ENCODE assay signal across 9 cellular contexts in the genomic region with DNA sequence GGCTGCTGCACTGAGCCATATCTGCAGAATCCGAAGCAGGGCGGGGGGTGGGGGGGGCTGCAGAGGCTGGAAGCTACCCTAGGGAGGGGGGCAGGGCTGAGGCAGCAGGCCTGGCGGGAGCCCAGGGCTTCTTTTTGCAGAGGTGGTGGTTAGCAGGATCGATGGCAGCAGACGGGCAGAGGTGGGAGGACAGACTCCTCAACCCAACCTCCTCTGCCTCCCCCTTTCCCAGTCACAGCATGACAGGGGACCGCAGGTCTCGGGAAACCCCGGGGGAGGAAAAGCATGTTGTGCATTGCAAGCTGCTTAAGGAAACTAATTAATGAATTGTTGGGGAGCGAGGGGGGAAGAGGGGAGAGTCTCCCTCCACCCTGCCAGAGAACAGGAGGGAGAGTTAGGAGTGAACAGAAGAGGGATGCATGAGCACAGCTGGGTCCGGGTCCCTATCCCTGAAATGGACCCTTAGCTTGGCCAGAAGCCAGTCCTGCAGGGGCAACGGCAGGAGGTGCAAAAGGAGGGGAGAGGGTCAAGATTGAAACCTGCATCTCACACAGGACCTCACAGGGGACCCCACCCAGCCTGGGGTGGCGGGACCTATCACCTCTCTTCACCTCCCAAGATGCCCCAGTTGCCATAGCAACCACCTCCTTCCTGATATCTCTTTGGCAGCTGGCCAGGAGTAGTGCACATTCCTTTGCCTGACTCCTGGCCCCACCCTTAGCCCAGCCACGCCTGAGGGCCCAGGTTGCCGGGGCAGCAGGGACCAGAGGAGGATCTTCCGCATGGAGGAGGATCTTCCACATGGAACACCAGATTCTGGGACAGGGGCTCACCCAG. TPM values are rescaled to one million over a fixed set of nuclear protein-coding genes. Genes with fewer than 3 reads are reported as not detected.
DNase-seq lines count a peak whose midpoint lies in the region; ATAC-seq, FAIRE-seq and TF ChIP-seq lines count a peak whose summit lies in the region.
"Had no signal": no experiment of that assay in that cellular context is flagged by ENCODE, and none has a peak within 500 bp of the region (broad histone marks: within the 10 kb centered on the region; RNA-seq: fewer than 3 reads in every experiment).

No MANE protein-coding gene starts in this region.

- H3K79me1 ChIP-seq in H9 (ENCODE audit: insufficient read depth, low read depth, low read length, poor library complexity, severe bottlenecking), result no peaks in the 10 kb centered on the region

- no peak overlapping the region for H2BK20ac ChIP-seq in H9 (ENCODE audit: low read depth, low read length, poor library complexity, severe bottlenecking)

- no peak overlapping the region for H3K23ac ChIP-seq in H9 (ENCODE audit: insufficient read length, low read depth, low read length)

- H3K56ac ChIP-seq in H9 (ENCODE audit: insufficient read length, low read depth, low read length), result no peak overlapping the region

- H4K91ac ChIP-seq in H9 (ENCODE audit: insufficient read length, low read depth, low read length), result no peak overlapping the region

- no peak overlapping the region for H3K14ac ChIP-seq in H9 (ENCODE audit: insufficient read depth, low read length)

- no peaks in the 10 kb centered on the region for H3K9me3 ChIP-seq in H9 (ENCODE audit: control insufficient read depth, low read depth, low read length)
- no peaks in the 10 kb centered on the region for H3K9me3 ChIP-seq in kidney (ENCODE audit: control insufficient read depth in 1 of 2, low read length in 2 of 2)

- TF ChIP-seq CTCF in H9 (conservative IDR thresholded peaks at IDR 0.05) (no peak), kidney (IDR thresholded peaks at IDR 0.05; ENCODE audit: borderline replicate concordance, extremely low read depth, insufficient read depth) (no peak)

- no peak overlapping the region for H2BK5ac ChIP-seq in H9 (ENCODE audit: insufficient read length, low read length)

- no peak overlapping the region for H3K4ac ChIP-seq in H9 (ENCODE audit: low read depth, low read length)

- no peak overlapping the region for H3K4me3 ChIP-seq in kidney (ENCODE audit: low read length in 2 of 2)

- peak overlapping the region in 1 of 3 experiments; percentile 44; a peak in 1 of 7 replicates for H3K27ac Mint-ChIP-seq in H9
- H3K27ac Mint-ChIP-seq: activated CD8-positive, alpha-beta memory T cell treated with anti-CD3 and anti-CD28 coated beads, Interleukin-2, amount 10 ng/mL, durations not matched to agents 7 days and 5 days had no signal

- peaks cover 41% of the 10 kb centered on the region for H3K27me3 Mint-ChIP-seq in H9 (ENCODE audit: low read depth)

- no peak overlapping the region for H3T11ph ChIP-seq in H9 (ENCODE audit: low read length)

- H2BK15ac ChIP-seq in H9 (ENCODE audit: low read depth, low read length), result no peak overlapping the region

- H3K36me3 ChIP-seq in kidney (ENCODE audit: control insufficient read depth in 1 of 2, insufficient read depth in 2 of 2, low read length in 2 of 2), result no peaks in the 10 kb centered on the region

- peak overlapping the region; percentile 16 for H3K4me2 ChIP-seq in H9 (ENCODE audit: insufficient read depth, insufficient read length, low read length)

- WGBS in H9 (ENCODE audit: extremely low coverage, insufficient read length, low lambda C conversion rate), result no CpG with 5 or more reads among the region's 15 CpGs

- peaks cover 3 to 10% (median 5%) of the 10 kb centered on the region in 3 experiments; a peak in 4 of 7 replicates for H3K36me3 Mint-ChIP-seq in H9 (ENCODE audit: insufficient read depth in 1 of 3, low read depth in 3 of 3)
- H3K36me3 Mint-ChIP-seq: activated CD8-positive, alpha-beta memory T cell treated with anti-CD3 and anti-CD28 coated beads, Interleukin-2, amount 10 ng/mL, durations not matched to agents 7 days and 5 days had no signal

- no peak for FAIRE-seq in kidney (lab: Jason Lieb, UNC)
- FAIRE-seq: frontal cortex had no signal

- intact Hi-C loops in kidney (cut with DNase I), result no loop called here

- no peak overlapping the region for H2AK5ac ChIP-seq in H9 (ENCODE audit: insufficient read length, low read length)

- H4K20me1 ChIP-seq in H9 (ENCODE audit: control insufficient read depth, insufficient read depth, insufficient read length), result no peaks in the 10 kb centered on the region

- H2BK120ac ChIP-seq in H9 (ENCODE audit: low read depth, low read length, poor library complexity, severe bottlenecking), result no peak overlapping the region

- H3K18ac ChIP-seq in H9 (ENCODE audit: insufficient read length, low read depth, low read length), result no peak overlapping the region

- no peak overlapping the region for H4K5ac ChIP-seq in H9 (ENCODE audit: insufficient read length, low read depth, low read length)

- H3K4me1 ChIP-seq in H9 (ENCODE audit: insufficient read depth, low read length) (peaks cover 2% of the 10 kb centered on the region; the same call in 1 of the 2 replicates), kidney (ENCODE audit: control insufficient read depth in 1 of 2, insufficient read depth in 1 of 2, low read depth in 1 of 2, low read length in 2 of 2) (peaks cover 0 to 8% of the 10 kb centered on the region in 2 donors)

- H3K4me3 Mint-ChIP-seq in H9, result peak overlapping the region in 1 of 2 experiments; percentile 63; a peak in 3 of 5 replicates
- H3K4me3 Mint-ChIP-seq: activated CD8-positive, alpha-beta memory T cell treated with anti-CD3 and anti-CD28 coated beads, Interleukin-2, amount 10 ng/mL, durations not matched to agents 7 days and 5 days had no signal

- no peak overlapping the region for H2BK12ac ChIP-seq in H9 (ENCODE audit: insufficient read length, low read depth, low read length)

- H2AFZ ChIP-seq in H9 (ENCODE audit: low read length), result no peak overlapping the region

- H3K9me3 Mint-ChIP-seq in H9, result no peaks in the 10 kb centered on the region

- no peak for ATAC-seq in HG03045 (IDR thresholded peaks at IDR 0.05; ENCODE audit: unreplicated experiment)
- ATAC-seq in HG02623 (IDR thresholded peaks at IDR 0.05; ENCODE audit: unreplicated experiment), result no peak
- ATAC-seq: activated CD8-positive, alpha-beta memory T cell treated with anti-CD3 and anti-CD28 coated beads, Interleukin-2, amount 10 ng/mL, durations not matched to agents 7 days and 5 days had no signal

- H3K9ac ChIP-seq in H9 (ENCODE audit: extremely low read depth, insufficient read length, low read length) (no peak overlapping the region), kidney (ENCODE audit: low read length in 2 of 2) (no peak overlapping the region)

- peaks cover 24% of the 10 kb centered on the region for H3K23me2 ChIP-seq in H9 (ENCODE audit: insufficient read length, low read depth, low read length, poor library complexity, severe bottlenecking)

- peaks cover 35 to 40% of the 10 kb centered on the region in 2 experiments for H3K4me1 Mint-ChIP-seq in H9

- no peak overlapping the region for H4K8ac ChIP-seq in H9 (replicated peaks; ENCODE audit: insufficient read length, low read depth, low read length)

- H3K27me3 ChIP-seq in H9 (ENCODE audit: insufficient read depth, low read length), result no peaks in the 10 kb centered on the region; the same call in 1 of the 2 replicates

- H3K79me2 ChIP-seq in H9 (ENCODE audit: insufficient read depth, low read length), result no peaks in the 10 kb centered on the region

- H3K27ac ChIP-seq in H9 (ENCODE audit: insufficient read length, low read depth, low read length), result no peak overlapping the region
- no peak overlapping the region for H3K27ac ChIP-seq in kidney (ENCODE audit: low read depth in 2 of 2, low read length in 2 of 2)

- DNase-seq in H9 (peak; percentile 87), OCI-M1 (lab: John Stamatoyannopoulos, UW) (peak; percentile 30), kidney (peak; percentile 91), NCI-H187 (lab: John Stamatoyannopoulos, UW) (no peak)
- DNase-seq: activated CD8-positive, alpha-beta memory T cell treated with anti-CD3 and anti-CD28 coated beads, Interleukin-2, amount 10 ng/mL, durations not matched to agents 7 days and 5 days; Kasumi-1 had no signal

RNA-seq across cellular contexts. Expression of a gene that starts 1.8 kb away (rescaled TPM):
- total RNA-seq in H9 (2021), result 8.2 and 9.0 TPM in 2 replicates
- 0.94 TPM for total RNA-seq in kidney
- not detected for polyA plus RNA-seq in kidney (ENCODE audit: insufficient read depth, low read depth, low replicate concordance)

RNA-seq across cellular contexts. Expression of a gene that starts 6.2 kb away (rescaled TPM):
- total RNA-seq in H9 (2021) (6.8 and 7.7 TPM in 2 replicates), kidney (31.8 TPM)
- polyA plus RNA-seq in kidney (ENCODE audit: insufficient read depth, low read depth, low replicate concordance), result 39.0 TPM
- total RNA-seq: frontal cortex had no signal

RNA-seq across cellular contexts. Expression of a gene that starts 9.7 kb away (rescaled TPM):
- 83.7 and 100 TPM in 2 replicates for total RNA-seq in H9 (2021)
- total RNA-seq in kidney, result 84.5 TPM
- polyA plus RNA-seq in kidney (ENCODE audit: insufficient read depth, low read depth, low replicate concordance), result 41.9 TPM
- total RNA-seq: frontal cortex had no signal

RNA-seq across cellular contexts. Expression of a gene that starts 10.0 kb away (rescaled TPM):
- total RNA-seq in H9 (2021), result 2.6 and 3.2 TPM in 2 replicates
- total RNA-seq in kidney, result 7.5 TPM
- polyA plus RNA-seq in kidney (ENCODE audit: insufficient read depth, low read depth, low replicate concordance), result 5.1 TPM
- total RNA-seq: activated CD8-positive, alpha-beta memory T cell treated with anti-CD3 and anti-CD28 coated beads, Interleukin-2, amount 10 ng/mL, durations not matched to agents 7 days and 5 days had no signal

RNA-seq across cellular contexts. Expression of a gene that starts 29.2 kb away (rescaled TPM):
- total RNA-seq in H9 (2021), result 1.5 TPM in 2 replicates
- total RNA-seq in kidney, result 33.7 TPM
- polyA plus RNA-seq in kidney (ENCODE audit: insufficient read depth, low read depth, low replicate concordance), result 26.4 TPM
- total RNA-seq: activated CD8-positive, alpha-beta memory T cell treated with anti-CD3 and anti-CD28 coated beads, Interleukin-2, amount 10 ng/mL, durations not matched to agents 7 days and 5 days; frontal cortex had no signal

Comparison
In these comparisons a context has a peak if more than half of its experiments do, and no peak if none do; other contexts are left out.
1. DNase-seq: peak in H9 (single experiment), OCI-M1 (single experiment) and kidney (single experiment); none in NCI-H187 (0 of 2).